ENCODE assay signal across 11 cellular contexts in genomic region chr6:13431861-13432465, GRCh38. TPM values are rescaled to one million over a fixed set of nuclear protein-coding genes. Genes with fewer than 3 reads are reported as not detected.
A peak's percentile ranks its signal among the peaks of the same experiment; 100 is the strongest.
DNase-seq lines count a peak whose midpoint lies in the region; ATAC-seq and TF ChIP-seq lines count a peak whose summit lies in the region.
"Had no signal": no experiment of that assay in that cellular context is flagged by ENCODE, and none has a peak within 500 bp of the region (broad histone marks: within the 10 kb centered on the region; RNA-seq: fewer than 3 reads in every experiment).

No MANE protein-coding gene starts in this region.

- intact Hi-C loops in PC-9 (cut with micrococcal nuclease; ENCODE audit: unreplicated experiment): no loop called here

- H3F3A ChIP-seq in Loucy (ENCODE audit: low read depth) (no peaks in the 10 kb centered on the region; the same call in 1 of the 2 replicates), PC-9 (ENCODE audit: insufficient read depth, low read depth) (0 out of 2 replicates have a peak, but pooled peaks cover 2% of the 10 kb centered on the region)

- H3K9me2 ChIP-seq in Loucy (replicated peaks; ENCODE audit: low read depth, low read length): no peaks in the 10 kb centered on the region
- H3K9me2 ChIP-seq in PC-9 (ENCODE audit: insufficient read depth): no peaks in the 10 kb centered on the region

- no peaks in the 10 kb centered on the region for H3K27me3 Mint-ChIP-seq in activated naive CD8-positive, alpha-beta T cell treated with anti-CD3 and anti-CD28 coated beads for 36 hours
- peaks cover 0 to 3% (median 0%) of the 10 kb centered on the region in 5 donors for H3K27me3 Mint-ChIP-seq in naive thymus-derived CD8-positive, alpha-beta T cell

- ATAC-seq in naive thymus-derived CD8-positive, alpha-beta T cell: no peak
- no peak for ATAC-seq in GM21526 (IDR thresholded peaks at IDR 0.05; ENCODE audit: low FRiP score, unreplicated experiment)
- no peak for ATAC-seq in GM19328 (IDR thresholded peaks at IDR 0.05; ENCODE audit: unreplicated experiment)
- no peak for ATAC-seq in HG02759 (IDR thresholded peaks at IDR 0.05; ENCODE audit: unreplicated experiment)

- BruUV-seq in PC-9 (replicated peaks; lab: Mats Ljungman, UMichigan): no TSS peak

- H2AFZ ChIP-seq in Loucy (ENCODE audit: low read length) (no peak overlapping the region), PC-9 (no peak overlapping the region)

- no peaks in the 10 kb centered on the region for H3K27me3 ChIP-seq in GM06990 (replicated peaks; ENCODE audit: control insufficient read depth, insufficient read depth, low read length)
- no peaks in the 10 kb centered on the region for H3K27me3 ChIP-seq in Loucy (ENCODE audit: insufficient read depth, low read length, poor library complexity, severe bottlenecking)
- H3K27me3 ChIP-seq in PC-9 (ENCODE audit: insufficient read depth, low read depth): no peaks in the 10 kb centered on the region
- H3K27me3 ChIP-seq: cardiac muscle cell, SJCRH30 had no signal

- H3K4me2 ChIP-seq in Loucy (ENCODE audit: low read depth, low read length, poor library complexity, severe bottlenecking) (peak overlapping the region; percentile 62), PC-9 (no peak overlapping the region)

- peaks cover 9% of the 10 kb centered on the region; the same call in 1 of the 2 replicates for H3K9me3 ChIP-seq in Loucy (ENCODE audit: insufficient read depth, low read depth, low read length)
- H3K9me3 ChIP-seq in PC-9 (ENCODE audit: insufficient read depth, low read depth): no peaks in the 10 kb centered on the region
- H3K9me3 ChIP-seq: SJCRH30 had no signal

- TF ChIP-seq CTCF in GM06990 (IDR thresholded peaks at IDR 0.05; ENCODE audit: insufficient read depth, low read length, poor library complexity, severe bottlenecking) (no peak), Loucy (conservative IDR thresholded peaks at IDR 0.05; ENCODE audit: low read length) (no peak), PC-9 (conservative IDR thresholded peaks at IDR 0.05) (no peak)

- H3K9me3 Mint-ChIP-seq in activated naive CD8-positive, alpha-beta T cell treated with anti-CD3 and anti-CD28 coated beads for 36 hours: peaks cover 7% of the 10 kb centered on the region
- no peaks in the 10 kb centered on the region for H3K9me3 Mint-ChIP-seq in naive thymus-derived CD8-positive, alpha-beta T cell

- peak overlapping the region; percentile 90 for H3K27ac Mint-ChIP-seq in activated naive CD8-positive, alpha-beta T cell treated with anti-CD3 and anti-CD28 coated beads for 36 hours
- peak overlapping the region in 4 of 10 donors; percentile 73 to 90 (median 84) for H3K27ac Mint-ChIP-seq in naive thymus-derived CD8-positive, alpha-beta T cell

- H3K4me3 ChIP-seq in GM06990 (replicated peaks; ENCODE audit: low read depth, low read length) (peak overlapping the region; percentile 8; the same call in 1 of the 2 replicates), Loucy (ENCODE audit: low read length, poor library complexity, severe bottlenecking) (peak overlapping the region; percentile 22), PC-9 (no peak overlapping the region)
- H3K4me3 ChIP-seq: cardiac muscle cell, SJCRH30 had no signal

- H3K4me1 ChIP-seq in Loucy (ENCODE audit: insufficient read depth, low read length, poor library complexity, severe bottlenecking) (peaks cover 65% of the 10 kb centered on the region), PC-9 (replicated peaks; ENCODE audit: insufficient read depth) (no peaks in the 10 kb centered on the region)
- H3K4me1 ChIP-seq: SJCRH30 had no signal

- peak overlapping the region; percentile 50 for H3K4me3 Mint-ChIP-seq in activated naive CD8-positive, alpha-beta T cell treated with anti-CD3 and anti-CD28 coated beads for 36 hours
- peak overlapping the region in 6 of 10 donors; percentile 11 to 81 (median 38) for H3K4me3 Mint-ChIP-seq in naive thymus-derived CD8-positive, alpha-beta T cell

- peaks cover 21% of the 10 kb centered on the region for H3K36me3 Mint-ChIP-seq in activated naive CD8-positive, alpha-beta T cell treated with anti-CD3 and anti-CD28 coated beads for 36 hours
- no peaks in the 10 kb centered on the region for H3K36me3 Mint-ChIP-seq in naive thymus-derived CD8-positive, alpha-beta T cell

- CTCF ChIA-PET in PC-9 (lab: Charles Lee): no interaction called here

- H3K4me1 Mint-ChIP-seq in activated naive CD8-positive, alpha-beta T cell treated with anti-CD3 and anti-CD28 coated beads for 36 hours: peaks cover 71% of the 10 kb centered on the region
- H3K4me1 Mint-ChIP-seq in naive thymus-derived CD8-positive, alpha-beta T cell: peaks cover 25 to 86% (median 61%) of the 10 kb centered on the region in 4 donors

- POLR2A ChIA-PET in naive thymus-derived CD8-positive, alpha-beta T cell (lab: Charles Lee): no interaction called here
- POLR2A ChIA-PET in PC-9 (lab: Charles Lee; ENCODE audit: unreplicated experiment): no interaction called here

- H4K20me1 ChIP-seq in Loucy (ENCODE audit: insufficient read depth, low read length, poor library complexity, severe bottlenecking) (no peaks in the 10 kb centered on the region), PC-9 (ENCODE audit: insufficient read depth) (no peaks in the 10 kb centered on the region)

- no peak overlapping the region for H3K27ac ChIP-seq in PC-9
- H3K27ac ChIP-seq: cardiac muscle cell, SJCRH30 had no signal

- H3K9ac ChIP-seq in Loucy (ENCODE audit: low read depth, low read length, poor library complexity, severe bottlenecking): peak overlapping the region; percentile 14

- H3K79me2 ChIP-seq in Loucy (ENCODE audit: insufficient read depth, low read length): peaks cover 46% of the 10 kb centered on the region; the same call in 1 of the 2 replicates
- no peaks in the 10 kb centered on the region for H3K79me2 ChIP-seq in PC-9 (ENCODE audit: low read depth)

- no peak for DNase-seq in GM06990 (ENCODE audit: extremely low read depth, insufficient read length)
- DNase-seq in activated naive CD8-positive, alpha-beta T cell treated with anti-CD3 and anti-CD28 coated beads for 36 hours: peak; percentile 47
- DNase-seq in naive thymus-derived CD8-positive, alpha-beta T cell: no peak
- DNase-seq in PC-9: no peak
- DNase-seq: kidney had no signal

- H3K36me3 ChIP-seq in GM06990 (ENCODE audit: control insufficient read depth, insufficient read depth, low read length) (no peaks in the 10 kb centered on the region; the same call in 1 of the 2 replicates), Loucy (ENCODE audit: insufficient read depth, low read length) (0 out of 2 replicates have a peak, but pooled peaks cover 3% of the 10 kb centered on the region), PC-9 (ENCODE audit: low read depth) (no peaks in the 10 kb centered on the region)
- H3K36me3 ChIP-seq: cardiac muscle cell, SJCRH30 had no signal

RNA-seq across cellular contexts. Expression of gene GFOD1, which starts 55.4 kb away (rescaled TPM):
- 10 to 100 TPM; 12.8 to 13.0 TPM for total RNA-seq in activated naive CD8-positive, alpha-beta T cell treated with anti-CD3 and anti-CD28 coated beads for 36 hours
- total RNA-seq in naive thymus-derived CD8-positive, alpha-beta T cell: 1 to 10 TPM; 1.7 to 2.0 TPM
- 1 to 10 TPM in 1 of 3 donors, under 1 TPM in 2; 0.08 to 1.2 (median 0.88) TPM for polyA plus RNA-seq in naive thymus-derived CD8-positive, alpha-beta T cell
- total RNA-seq in PC-9 (2021): 0.68 and 1.2 TPM in 2 replicates
